In genomic region chr2:73868204-73868978, GRCh38 we compare ENCODE assay signal across 19 cellular contexts. TPM values are rescaled to one million over a fixed set of nuclear protein-coding genes. Genes with fewer than 3 reads are reported as not detected.
DNase-seq lines count a peak whose midpoint lies in the region; ATAC-seq and TF ChIP-seq lines count a peak whose summit lies in the region.
"Had no signal": no experiment of that assay in that cellular context is flagged by ENCODE, and none has a peak within 500 bp of the region (broad histone marks: within the 10 kb centered on the region; RNA-seq: fewer than 3 reads in every experiment).

No MANE protein-coding gene starts in this region.

- no peak overlapping the region for H3K27ac Mint-ChIP-seq in stimulated activated effector memory CD8-positive, alpha-beta T cell treated with anti-CD3 and anti-CD28 coated beads, Interleukin-12 subunit alpha, Interleukin-12 subunit beta, amount 100 ng/mL, for 72 hours

- peaks cover 7% of the 10 kb centered on the region for H3K36me3 Mint-ChIP-seq in stimulated activated effector memory CD8-positive, alpha-beta T cell treated with anti-CD3 and anti-CD28 coated beads, Interleukin-12 subunit alpha, Interleukin-12 subunit beta, amount 100 ng/mL, for 72 hours

- H3K4me3 Mint-ChIP-seq in stimulated activated effector memory CD8-positive, alpha-beta T cell treated with anti-CD3 and anti-CD28 coated beads, Interleukin-12 subunit alpha, Interleukin-12 subunit beta, amount 100 ng/mL, for 72 hours = no peak overlapping the region

- H3K4me1 ChIP-seq in RWPE2 (ENCODE audit: insufficient read depth, poor library complexity, severe bottlenecking) (no peaks in the 10 kb centered on the region), esophagus muscularis mucosa (peaks cover 9 to 32% (median 26%) of the 10 kb centered on the region in 4 donors), thoracic aorta (ENCODE audit: control insufficient read depth in 1 of 2, low read depth in 2 of 2) (peaks cover 7 to 17% of the 10 kb centered on the region in 2 donors)
- H3K4me1 ChIP-seq: BE2C had no signal

- 72% methylated on average over 9 of the region's 9 CpGs for WGBS in esophagus muscularis mucosa

- ATAC-seq in RWPE2 (ENCODE audit: low read depth) (peak; percentile 78), thoracic aorta (ENCODE audit: insufficient number of reproducible peaks, low FRiP score, low read depth) (no peak)
- no peak for ATAC-seq in stimulated activated effector memory CD8-positive, alpha-beta T cell treated with anti-CD3 and anti-CD28 coated beads, Interleukin-12 subunit alpha, Interleukin-12 subunit beta, amount 100 ng/mL, for 72 hours

- H3K27ac ChIP-seq in RWPE2 (ENCODE audit: poor library complexity, severe bottlenecking) (no peak overlapping the region), esophagus muscularis mucosa (replicated peaks in 1 of 4) (peak overlapping the region; percentile 80 to 89 (median 86)), thoracic aorta (peak overlapping the region; percentile 79 to 89)
- H3K27ac ChIP-seq: GM23248 had no signal

- H3K36me3 ChIP-seq in RWPE2 (ENCODE audit: low read depth) = peaks cover 30% of the 10 kb centered on the region
- H3K36me3 ChIP-seq in esophagus muscularis mucosa = peaks cover 7 to 39% (median 27%) of the 10 kb centered on the region in 4 donors
- peaks cover 18% of the 10 kb centered on the region for H3K36me3 ChIP-seq in thoracic aorta
- H3K36me3 ChIP-seq: BE2C had no signal

- TF ChIP-seq CTCF in RWPE2 (IDR thresholded peaks at IDR 0.05; ENCODE audit: poor library complexity, severe bottlenecking) (no peak), esophagus muscularis mucosa (IDR thresholded peaks at IDR 0.05) (no peak), thoracic aorta (IDR thresholded peaks at IDR 0.05) (no peak)

- DNase-seq in LHCN-M2 (ENCODE audit: low read depth) (peak; percentile 57), RWPE2 (ENCODE audit: low spot score) (no peak), esophagus muscularis mucosa (ENCODE audit: extremely low spot score) (no peak), thoracic aorta (ENCODE audit: low spot score) (no peak), NCI-H1092 (lab: John Stamatoyannopoulos, UW) (no peak), NCI-H748 (lab: John Stamatoyannopoulos, UW; ENCODE audit: unreplicated experiment) (no peak)
- DNase-seq in stimulated activated effector memory CD8-positive, alpha-beta T cell treated with anti-CD3 and anti-CD28 coated beads, Interleukin-12 subunit alpha, Interleukin-12 subunit beta, amount 100 ng/mL, for 72 hours (ENCODE audit: low spot score in 2 of 2) = no peak
- DNase-seq: BE2C, EL, GM23248, HCEC 1CT, KG1, NCI-H1105 treated with DMSO at 0.1 percent for 48 hours, NCI-H2029 treated with DMSO at 0.1 percent for 48 hours, NCI-H226, NCI-H510A treated with DMSO at 0.1 percent for 48 hours, NCI-H82, SHP77 had no signal

- no peaks in the 10 kb centered on the region for H3K27me3 ChIP-seq in RWPE2 (ENCODE audit: insufficient read depth, poor library complexity, severe bottlenecking)
- no peaks in the 10 kb centered on the region for H3K27me3 ChIP-seq in esophagus muscularis mucosa
- H3K27me3 ChIP-seq in thoracic aorta (replicated peaks; ENCODE audit: insufficient read depth) = no peaks in the 10 kb centered on the region
- H3K27me3 ChIP-seq: BE2C had no signal

- no peaks in the 10 kb centered on the region for H3K4me1 Mint-ChIP-seq in stimulated activated effector memory CD8-positive, alpha-beta T cell treated with anti-CD3 and anti-CD28 coated beads, Interleukin-12 subunit alpha, Interleukin-12 subunit beta, amount 100 ng/mL, for 72 hours

- TF ChIP-seq EP300 in esophagus muscularis mucosa (IDR thresholded peaks at IDR 0.05) = no peak

- intact Hi-C loops in esophagus muscularis mucosa (cut with DNase I) = no loop called here

- H3K9me3 ChIP-seq in RWPE2 (ENCODE audit: severe bottlenecking) (no peaks in the 10 kb centered on the region), esophagus muscularis mucosa (no peaks in the 10 kb centered on the region), thoracic aorta (no peaks in the 10 kb centered on the region)
- H3K9me3 ChIP-seq: BE2C had no signal

- H3K4me3 ChIP-seq in RWPE2 (ENCODE audit: severe bottlenecking) (no peak overlapping the region), esophagus muscularis mucosa (no peak overlapping the region), thoracic aorta (no peak overlapping the region)
- H3K4me3 ChIP-seq: GM23248 had no signal

- H3K9me3 Mint-ChIP-seq in stimulated activated effector memory CD8-positive, alpha-beta T cell treated with anti-CD3 and anti-CD28 coated beads, Interleukin-12 subunit alpha, Interleukin-12 subunit beta, amount 100 ng/mL, for 72 hours = no peaks in the 10 kb centered on the region

- TF ChIP-seq POLR2A in esophagus muscularis mucosa (IDR thresholded peaks at IDR 0.05; ENCODE audit: low read depth) = no peak

RNA-seq across cellular contexts. Expression of gene ACTG2, which starts 24.4 kb away (rescaled TPM):
- total RNA-seq in LHCN-M2 (2014; rRNA removed) = 2.3 and 2.9 TPM in 2 replicates
- 0.49 TPM for polyA plus RNA-seq in LHCN-M2 (2012)
- 1,000 to 10,000 TPM; 4,013 to 8,538 (median 5,633) TPM for total RNA-seq in esophagus muscularis mucosa
- total RNA-seq in thoracic aorta = 100 to 1,000 TPM; 251 to 325 TPM
- total RNA-seq: GM23248, HT1080 had no signal
- polyA plus RNA-seq: GM23248 had no signal

RNA-seq across cellular contexts. Expression of gene STAMBP, which starts 39.6 kb away (rescaled TPM):
- 1,102 and 1,126 TPM in 2 replicates for total RNA-seq in LHCN-M2 (2014; rRNA removed)
- 460 TPM for polyA plus RNA-seq in LHCN-M2 (2012)
- total RNA-seq in esophagus muscularis mucosa = 10 to 100 TPM; 32.3 to 73.8 (median 34.1) TPM
- total RNA-seq in thoracic aorta = 10 to 100 TPM; 23.8 to 34.4 TPM

RNA-seq across cellular contexts. Expression of gene DGUOK, which starts 58.3 kb away (rescaled TPM):
- 87.3 and 103 TPM in 2 replicates for total RNA-seq in LHCN-M2 (2014; rRNA removed)
- polyA plus RNA-seq in LHCN-M2 (2012) = 107 TPM
- total RNA-seq in esophagus muscularis mucosa = 10 to 100 TPM; 31.6 to 50.7 (median 36.6) TPM
- 10 to 100 TPM; 20.8 to 36.2 TPM for total RNA-seq in thoracic aorta

Comparison
In these comparisons a context has a peak if more than half of its experiments do, and no peak if none do; other contexts are left out.
1. RNA of gene ACTG2, which starts 24.4 kb away (total RNA-seq): 4,013 to 8,538 TPM in esophagus muscularis mucosa and 251 to 325 TPM in thoracic aorta; 2.3 to 2.9 TPM in LHCN-M2; every median in the first group is over 10 times any median in the second.
2. RNA of gene STAMBP, which starts 39.6 kb away (total RNA-seq): 1,102 to 1,126 TPM in LHCN-M2; 32.3 to 73.8 TPM in esophagus muscularis mucosa and 23.8 to 34.4 TPM in thoracic aorta; every median in the first group is over 10 times any median in the second.